ENCODE assay signal across 20 cellular contexts in genomic region chr3:19190136-19190535, GRCh38. TPM values are rescaled to one million over a fixed set of nuclear protein-coding genes. Genes with fewer than 3 reads are reported as not detected.
"Had no signal": no experiment of that assay in that cellular context is flagged by ENCODE, and none has a peak within 500 bp of the region (broad histone marks: within the 10 kb centered on the region; RNA-seq: fewer than 3 reads in every experiment).

No MANE protein-coding gene starts in this region.

- H3K4me3 ChIP-seq: adrenal gland, MG63 had no signal

- H3K27me3 ChIP-seq: adrenal gland, MG63 had no signal

- H3K36me3 ChIP-seq: adrenal gland, MG63 had no signal

- H3K9me3 ChIP-seq: adrenal gland, MG63 had no signal

- ATAC-seq: activated CD8-positive, alpha-beta T cell treated with anti-CD3 and anti-CD28 coated beads for 36 hours; PC-3; T-cell had no signal

- DNase-seq: activated CD4-positive, alpha-beta T cell treated with anti-CD3 and anti-CD28 coated beads for 4 hours; activated CD8-positive, alpha-beta memory T cell treated with anti-CD3 and anti-CD28 coated beads, Interleukin-2, amount 50 U/mL, for 48 hours; activated CD8-positive, alpha-beta T cell treated with anti-CD3 and anti-CD28 coated beads for 36 hours; activated naive CD4-positive, alpha-beta T cell treated with anti-CD3 and anti-CD28 coated beads, Interleukin-2, amount 50 U/mL, for 16 hours; activated naive CD8-positive, alpha-beta T cell treated with anti-CD3 and anti-CD28 coated beads, Interleukin-2, amount 10 ng/mL, durations not matched to agents 7 days and 5 days; activated T-cell treated with anti-CD3 and anti-CD28 coated beads, Interleukin-2, amount 50 U/mL, for 1 hour; anterior cingulate cortex; central memory CD4-positive, alpha-beta T cell; MG63; NCI-H1092 treated with DMSO at 0.1 percent for 48 hours; NCI-H1417 treated with DMSO at 0.1 percent for 48 hours; NCI-H1694 treated with DMSO at 0.1 percent for 48 hours; NCI-H526; PC-3; SIG-M5; T-cell; T1000 had no signal

- H3K27ac ChIP-seq: adrenal gland had no signal

RNA-seq across cellular contexts. Expression of gene KCNH8, which starts 41.8 kb away (rescaled TPM):
- total RNA-seq: activated CD8-positive, alpha-beta T cell treated with anti-CD3 and anti-CD28 coated beads for 36 hours; activated naive CD8-positive, alpha-beta T cell treated with anti-CD3 and anti-CD28 coated beads, Interleukin-2, amount 10 ng/mL, durations not matched to agents 7 days and 5 days; bronchial epithelial cell; NCI-H460; PC-3 had no signal
